Comparison of ENCODE assay signal across 1 cellular context in the genomic region with DNA sequence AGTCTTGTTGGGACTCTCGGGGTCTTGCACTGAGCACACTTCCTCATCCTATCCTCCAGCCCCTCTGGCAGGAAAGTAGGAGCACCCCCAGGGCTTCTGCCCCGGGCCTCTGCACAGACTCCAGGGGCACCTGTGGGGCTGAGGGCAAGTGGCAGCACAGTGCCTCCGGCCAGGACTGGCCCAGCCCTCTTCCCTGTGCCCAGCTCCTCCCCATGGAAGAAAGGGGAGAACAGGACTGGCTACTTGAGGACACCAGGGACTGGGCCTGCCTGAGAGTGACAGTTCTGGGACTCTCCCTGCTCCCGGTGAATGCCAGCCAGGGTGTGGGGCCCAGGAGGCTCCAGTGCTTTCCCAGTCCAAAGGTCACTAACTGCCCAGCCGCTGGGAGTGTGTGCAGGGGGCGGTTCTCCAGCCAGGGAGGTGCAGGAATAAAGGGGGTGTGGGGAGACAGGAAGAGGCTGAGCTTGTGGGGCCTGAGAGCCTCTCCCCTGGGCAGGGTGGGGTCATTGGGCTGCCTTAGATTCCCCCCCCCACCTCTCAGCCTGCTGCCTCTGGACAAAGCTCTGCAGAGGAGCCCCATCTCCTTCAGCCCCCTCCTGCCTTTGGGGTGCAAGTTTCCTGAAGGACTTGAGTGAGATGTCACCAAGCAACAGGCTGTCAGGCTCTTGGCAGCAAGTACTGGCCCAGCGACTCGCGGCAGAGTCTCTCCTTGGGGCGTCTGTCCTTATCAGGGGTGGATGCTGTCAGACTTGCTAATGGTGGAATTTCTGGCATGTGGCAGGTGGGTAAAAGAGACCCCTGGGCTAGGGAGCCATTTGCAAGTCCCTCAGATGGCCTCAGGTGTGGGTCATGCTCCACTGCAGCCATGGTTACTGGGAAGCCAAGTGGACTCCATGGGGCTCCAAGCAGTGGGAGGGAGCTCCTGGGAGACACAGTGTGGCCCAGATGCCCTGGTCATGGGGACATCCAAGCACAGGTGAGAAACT.
A peak's percentile ranks its signal among the peaks of the same experiment; 100 is the strongest.
TF ChIP-seq lines count a peak whose summit lies in the region.

No MANE protein-coding gene starts in this region.

TF ChIP-seq in HepG2, 621 proteins besides CTCF, POLR2A, EP300 and RAD21 (continued from another document and continues in another):
- TF ChIP-seq, protein P1, sequence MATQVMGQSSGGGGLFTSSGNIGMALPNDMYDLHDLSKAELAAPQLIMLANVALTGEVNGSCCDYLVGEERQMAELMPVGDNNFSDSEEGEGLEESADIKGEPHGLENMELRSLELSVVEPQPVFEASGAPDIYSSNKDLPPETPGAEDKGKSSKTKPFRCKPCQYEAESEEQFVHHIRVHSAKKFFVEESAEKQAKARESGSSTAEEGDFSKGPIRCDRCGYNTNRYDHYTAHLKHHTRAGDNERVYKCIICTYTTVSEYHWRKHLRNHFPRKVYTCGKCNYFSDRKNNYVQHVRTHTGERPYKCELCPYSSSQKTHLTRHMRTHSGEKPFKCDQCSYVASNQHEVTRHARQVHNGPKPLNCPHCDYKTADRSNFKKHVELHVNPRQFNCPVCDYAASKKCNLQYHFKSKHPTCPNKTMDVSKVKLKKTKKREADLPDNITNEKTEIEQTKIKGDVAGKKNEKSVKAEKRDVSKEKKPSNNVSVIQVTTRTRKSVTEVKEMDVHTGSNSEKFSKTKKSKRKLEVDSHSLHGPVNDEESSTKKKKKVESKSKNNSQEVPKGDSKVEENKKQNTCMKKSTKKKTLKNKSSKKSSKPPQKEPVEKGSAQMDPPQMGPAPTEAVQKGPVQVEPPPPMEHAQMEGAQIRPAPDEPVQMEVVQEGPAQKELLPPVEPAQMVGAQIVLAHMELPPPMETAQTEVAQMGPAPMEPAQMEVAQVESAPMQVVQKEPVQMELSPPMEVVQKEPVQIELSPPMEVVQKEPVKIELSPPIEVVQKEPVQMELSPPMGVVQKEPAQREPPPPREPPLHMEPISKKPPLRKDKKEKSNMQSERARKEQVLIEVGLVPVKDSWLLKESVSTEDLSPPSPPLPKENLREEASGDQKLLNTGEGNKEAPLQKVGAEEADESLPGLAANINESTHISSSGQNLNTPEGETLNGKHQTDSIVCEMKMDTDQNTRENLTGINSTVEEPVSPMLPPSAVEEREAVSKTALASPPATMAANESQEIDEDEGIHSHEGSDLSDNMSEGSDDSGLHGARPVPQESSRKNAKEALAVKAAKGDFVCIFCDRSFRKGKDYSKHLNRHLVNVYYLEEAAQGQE (IDR thresholded peaks at IDR 0.05; ENCODE audit: borderline replicate concordance in 1 of 2, low read depth in 1 of 2, low read length in 2 of 2) = peak in 1 of 2 experiments; percentile 63; a peak in 1 of 4 replicates
- TF ChIP-seq GTF3A (CRISPR knock-in tag; conservative IDR thresholded peaks at IDR 0.05) = no peak
- TF ChIP-seq, protein P2, sequence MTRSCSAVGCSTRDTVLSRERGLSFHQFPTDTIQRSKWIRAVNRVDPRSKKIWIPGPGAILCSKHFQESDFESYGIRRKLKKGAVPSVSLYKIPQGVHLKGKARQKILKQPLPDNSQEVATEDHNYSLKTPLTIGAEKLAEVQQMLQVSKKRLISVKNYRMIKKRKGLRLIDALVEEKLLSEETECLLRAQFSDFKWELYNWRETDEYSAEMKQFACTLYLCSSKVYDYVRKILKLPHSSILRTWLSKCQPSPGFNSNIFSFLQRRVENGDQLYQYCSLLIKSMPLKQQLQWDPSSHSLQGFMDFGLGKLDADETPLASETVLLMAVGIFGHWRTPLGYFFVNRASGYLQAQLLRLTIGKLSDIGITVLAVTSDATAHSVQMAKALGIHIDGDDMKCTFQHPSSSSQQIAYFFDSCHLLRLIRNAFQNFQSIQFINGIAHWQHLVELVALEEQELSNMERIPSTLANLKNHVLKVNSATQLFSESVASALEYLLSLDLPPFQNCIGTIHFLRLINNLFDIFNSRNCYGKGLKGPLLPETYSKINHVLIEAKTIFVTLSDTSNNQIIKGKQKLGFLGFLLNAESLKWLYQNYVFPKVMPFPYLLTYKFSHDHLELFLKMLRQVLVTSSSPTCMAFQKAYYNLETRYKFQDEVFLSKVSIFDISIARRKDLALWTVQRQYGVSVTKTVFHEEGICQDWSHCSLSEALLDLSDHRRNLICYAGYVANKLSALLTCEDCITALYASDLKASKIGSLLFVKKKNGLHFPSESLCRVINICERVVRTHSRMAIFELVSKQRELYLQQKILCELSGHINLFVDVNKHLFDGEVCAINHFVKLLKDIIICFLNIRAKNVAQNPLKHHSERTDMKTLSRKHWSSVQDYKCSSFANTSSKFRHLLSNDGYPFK (CRISPR knock-in tag; IDR thresholded peaks at IDR 0.05; ENCODE audit: borderline replicate concordance) = peak; percentile 25; the same call in 1 of the 2 replicates
- TF ChIP-seq, protein P3, sequence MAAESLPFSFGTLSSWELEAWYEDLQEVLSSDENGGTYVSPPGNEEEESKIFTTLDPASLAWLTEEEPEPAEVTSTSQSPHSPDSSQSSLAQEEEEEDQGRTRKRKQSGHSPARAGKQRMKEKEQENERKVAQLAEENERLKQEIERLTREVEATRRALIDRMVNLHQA (CRISPR knock-in tag; IDR thresholded peaks at IDR 0.05) = no peak
- TF ChIP-seq, protein P4, sequence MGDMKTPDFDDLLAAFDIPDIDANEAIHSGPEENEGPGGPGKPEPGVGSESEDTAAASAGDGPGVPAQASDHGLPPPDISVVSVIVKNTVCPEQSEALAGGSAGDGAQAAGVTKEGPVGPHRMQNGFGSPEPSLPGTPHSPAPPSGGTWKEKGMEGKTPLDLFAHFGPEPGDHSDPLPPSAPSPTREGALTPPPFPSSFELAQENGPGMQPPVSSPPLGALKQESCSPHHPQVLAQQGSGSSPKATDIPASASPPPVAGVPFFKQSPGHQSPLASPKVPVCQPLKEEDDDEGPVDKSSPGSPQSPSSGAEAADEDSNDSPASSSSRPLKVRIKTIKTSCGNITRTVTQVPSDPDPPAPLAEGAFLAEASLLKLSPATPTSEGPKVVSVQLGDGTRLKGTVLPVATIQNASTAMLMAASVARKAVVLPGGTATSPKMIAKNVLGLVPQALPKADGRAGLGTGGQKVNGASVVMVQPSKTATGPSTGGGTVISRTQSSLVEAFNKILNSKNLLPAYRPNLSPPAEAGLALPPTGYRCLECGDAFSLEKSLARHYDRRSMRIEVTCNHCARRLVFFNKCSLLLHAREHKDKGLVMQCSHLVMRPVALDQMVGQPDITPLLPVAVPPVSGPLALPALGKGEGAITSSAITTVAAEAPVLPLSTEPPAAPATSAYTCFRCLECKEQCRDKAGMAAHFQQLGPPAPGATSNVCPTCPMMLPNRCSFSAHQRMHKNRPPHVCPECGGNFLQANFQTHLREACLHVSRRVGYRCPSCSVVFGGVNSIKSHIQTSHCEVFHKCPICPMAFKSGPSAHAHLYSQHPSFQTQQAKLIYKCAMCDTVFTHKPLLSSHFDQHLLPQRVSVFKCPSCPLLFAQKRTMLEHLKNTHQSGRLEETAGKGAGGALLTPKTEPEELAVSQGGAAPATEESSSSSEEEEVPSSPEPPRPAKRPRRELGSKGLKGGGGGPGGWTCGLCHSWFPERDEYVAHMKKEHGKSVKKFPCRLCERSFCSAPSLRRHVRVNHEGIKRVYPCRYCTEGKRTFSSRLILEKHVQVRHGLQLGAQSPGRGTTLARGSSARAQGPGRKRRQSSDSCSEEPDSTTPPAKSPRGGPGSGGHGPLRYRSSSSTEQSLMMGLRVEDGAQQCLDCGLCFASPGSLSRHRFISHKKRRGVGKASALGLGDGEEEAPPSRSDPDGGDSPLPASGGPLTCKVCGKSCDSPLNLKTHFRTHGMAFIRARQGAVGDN (CRISPR knock-in tag; IDR thresholded peaks at IDR 0.05) = peak; percentile 94
- no peak for TF ChIP-seq NFE2L2 (IDR thresholded peaks at IDR 0.05; ENCODE audit: low read length)
- TF ChIP-seq, protein P5, sequence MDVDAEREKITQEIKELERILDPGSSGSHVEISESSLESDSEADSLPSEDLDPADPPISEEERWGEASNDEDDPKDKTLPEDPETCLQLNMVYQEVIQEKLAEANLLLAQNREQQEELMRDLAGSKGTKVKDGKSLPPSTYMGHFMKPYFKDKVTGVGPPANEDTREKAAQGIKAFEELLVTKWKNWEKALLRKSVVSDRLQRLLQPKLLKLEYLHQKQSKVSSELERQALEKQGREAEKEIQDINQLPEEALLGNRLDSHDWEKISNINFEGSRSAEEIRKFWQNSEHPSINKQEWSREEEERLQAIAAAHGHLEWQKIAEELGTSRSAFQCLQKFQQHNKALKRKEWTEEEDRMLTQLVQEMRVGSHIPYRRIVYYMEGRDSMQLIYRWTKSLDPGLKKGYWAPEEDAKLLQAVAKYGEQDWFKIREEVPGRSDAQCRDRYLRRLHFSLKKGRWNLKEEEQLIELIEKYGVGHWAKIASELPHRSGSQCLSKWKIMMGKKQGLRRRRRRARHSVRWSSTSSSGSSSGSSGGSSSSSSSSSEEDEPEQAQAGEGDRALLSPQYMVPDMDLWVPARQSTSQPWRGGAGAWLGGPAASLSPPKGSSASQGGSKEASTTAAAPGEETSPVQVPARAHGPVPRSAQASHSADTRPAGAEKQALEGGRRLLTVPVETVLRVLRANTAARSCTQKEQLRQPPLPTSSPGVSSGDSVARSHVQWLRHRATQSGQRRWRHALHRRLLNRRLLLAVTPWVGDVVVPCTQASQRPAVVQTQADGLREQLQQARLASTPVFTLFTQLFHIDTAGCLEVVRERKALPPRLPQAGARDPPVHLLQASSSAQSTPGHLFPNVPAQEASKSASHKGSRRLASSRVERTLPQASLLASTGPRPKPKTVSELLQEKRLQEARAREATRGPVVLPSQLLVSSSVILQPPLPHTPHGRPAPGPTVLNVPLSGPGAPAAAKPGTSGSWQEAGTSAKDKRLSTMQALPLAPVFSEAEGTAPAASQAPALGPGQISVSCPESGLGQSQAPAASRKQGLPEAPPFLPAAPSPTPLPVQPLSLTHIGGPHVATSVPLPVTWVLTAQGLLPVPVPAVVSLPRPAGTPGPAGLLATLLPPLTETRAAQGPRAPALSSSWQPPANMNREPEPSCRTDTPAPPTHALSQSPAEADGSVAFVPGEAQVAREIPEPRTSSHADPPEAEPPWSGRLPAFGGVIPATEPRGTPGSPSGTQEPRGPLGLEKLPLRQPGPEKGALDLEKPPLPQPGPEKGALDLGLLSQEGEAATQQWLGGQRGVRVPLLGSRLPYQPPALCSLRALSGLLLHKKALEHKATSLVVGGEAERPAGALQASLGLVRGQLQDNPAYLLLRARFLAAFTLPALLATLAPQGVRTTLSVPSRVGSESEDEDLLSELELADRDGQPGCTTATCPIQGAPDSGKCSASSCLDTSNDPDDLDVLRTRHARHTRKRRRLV (CRISPR knock-in tag; IDR thresholded peaks at IDR 0.05) = no peak
- 0 out of 2 replicates have a peak, but pooled peaks have one; percentile 58 for TF ChIP-seq ZNF550 (CRISPR knock-in tag; IDR thresholded peaks at IDR 0.05; ENCODE audit: borderline replicate concordance)
- TF ChIP-seq ZKSCAN5 (CRISPR knock-in tag; IDR thresholded peaks at IDR 0.05) = no peak; the same call in 1 of the 2 replicates
- TF ChIP-seq HDAC6 (IDR thresholded peaks at IDR 0.05; ENCODE audit: low read depth, low read length) = no peak
- peak; percentile 90 for TF ChIP-seq NCOA2 (CRISPR knock-in tag; IDR thresholded peaks at IDR 0.05)
- TF ChIP-seq PHF8 (CRISPR knock-in tag; IDR thresholded peaks at IDR 0.05) = peak; percentile 66
- TF ChIP-seq PAF1 (CRISPR knock-in tag; IDR thresholded peaks at IDR 0.05) = no peak
- TF ChIP-seq, protein P6, sequence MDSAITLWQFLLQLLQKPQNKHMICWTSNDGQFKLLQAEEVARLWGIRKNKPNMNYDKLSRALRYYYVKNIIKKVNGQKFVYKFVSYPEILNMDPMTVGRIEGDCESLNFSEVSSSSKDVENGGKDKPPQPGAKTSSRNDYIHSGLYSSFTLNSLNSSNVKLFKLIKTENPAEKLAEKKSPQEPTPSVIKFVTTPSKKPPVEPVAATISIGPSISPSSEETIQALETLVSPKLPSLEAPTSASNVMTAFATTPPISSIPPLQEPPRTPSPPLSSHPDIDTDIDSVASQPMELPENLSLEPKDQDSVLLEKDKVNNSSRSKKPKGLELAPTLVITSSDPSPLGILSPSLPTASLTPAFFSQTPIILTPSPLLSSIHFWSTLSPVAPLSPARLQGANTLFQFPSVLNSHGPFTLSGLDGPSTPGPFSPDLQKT (CRISPR knock-in tag; IDR thresholded peaks at IDR 0.05; ENCODE audit: borderline replicate concordance) = no peak
- no peak for TF ChIP-seq ZNF83 (CRISPR knock-in tag; IDR thresholded peaks at IDR 0.05; ENCODE audit: borderline replicate concordance)
- TF ChIP-seq, protein P7, sequence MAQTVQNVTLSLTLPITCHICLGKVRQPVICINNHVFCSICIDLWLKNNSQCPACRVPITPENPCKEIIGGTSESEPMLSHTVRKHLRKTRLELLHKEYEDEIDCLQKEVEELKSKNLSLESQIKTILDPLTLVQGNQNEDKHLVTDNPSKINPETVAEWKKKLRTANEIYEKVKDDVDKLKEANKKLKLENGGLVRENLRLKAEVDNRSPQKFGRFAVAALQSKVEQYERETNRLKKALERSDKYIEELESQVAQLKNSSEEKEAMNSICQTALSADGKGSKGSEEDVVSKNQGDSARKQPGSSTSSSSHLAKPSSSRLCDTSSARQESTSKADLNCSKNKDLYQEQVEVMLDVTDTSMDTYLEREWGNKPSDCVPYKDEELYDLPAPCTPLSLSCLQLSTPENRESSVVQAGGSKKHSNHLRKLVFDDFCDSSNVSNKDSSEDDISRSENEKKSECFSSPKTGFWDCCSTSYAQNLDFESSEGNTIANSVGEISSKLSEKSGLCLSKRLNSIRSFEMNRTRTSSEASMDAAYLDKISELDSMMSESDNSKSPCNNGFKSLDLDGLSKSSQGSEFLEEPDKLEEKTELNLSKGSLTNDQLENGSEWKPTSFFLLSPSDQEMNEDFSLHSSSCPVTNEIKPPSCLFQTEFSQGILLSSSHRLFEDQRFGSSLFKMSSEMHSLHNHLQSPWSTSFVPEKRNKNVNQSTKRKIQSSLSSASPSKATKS (CRISPR knock-in tag; IDR thresholded peaks at IDR 0.05) = no peak
- TF ChIP-seq EHMT2 (IDR thresholded peaks at IDR 0.05; ENCODE audit: borderline replicate concordance, low read depth, low read length) = no peak; the same call in 1 of the 2 replicates
- TF ChIP-seq, protein P8, sequence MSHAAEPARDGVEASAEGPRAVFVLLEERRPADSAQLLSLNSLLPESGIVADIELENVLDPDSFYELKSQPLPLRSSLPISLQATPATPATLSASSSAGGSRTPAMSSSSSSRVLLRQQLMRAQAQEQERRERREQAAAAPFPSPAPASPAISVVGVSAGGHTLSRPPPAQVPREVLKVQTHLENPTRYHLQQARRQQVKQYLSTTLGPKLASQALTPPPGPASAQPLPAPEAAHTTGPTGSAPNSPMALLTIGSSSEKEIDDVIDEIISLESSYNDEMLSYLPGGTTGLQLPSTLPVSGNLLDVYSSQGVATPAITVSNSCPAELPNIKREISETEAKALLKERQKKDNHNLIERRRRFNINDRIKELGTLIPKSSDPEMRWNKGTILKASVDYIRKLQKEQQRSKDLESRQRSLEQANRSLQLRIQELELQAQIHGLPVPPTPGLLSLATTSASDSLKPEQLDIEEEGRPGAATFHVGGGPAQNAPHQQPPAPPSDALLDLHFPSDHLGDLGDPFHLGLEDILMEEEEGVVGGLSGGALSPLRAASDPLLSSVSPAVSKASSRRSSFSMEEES (CRISPR knock-in tag; IDR thresholded peaks at IDR 0.05) = 0 out of 2 replicates have a peak, but pooled peaks have one; percentile 24
- no peak; the same call in 1 of the 2 replicates for TF ChIP-seq BORCS8-MEF2B (CRISPR knock-in tag; IDR thresholded peaks at IDR 0.05)
- no peak for TF ChIP-seq ZNF326 (CRISPR knock-in tag; IDR thresholded peaks at IDR 0.05; ENCODE audit: borderline replicate concordance)
- no peak; the same call in 1 of the 2 replicates for TF ChIP-seq ZBTB20 (CRISPR knock-in tag; IDR thresholded peaks at IDR 0.05; ENCODE audit: borderline replicate concordance, low read depth)
- peak; percentile 89 for TF ChIP-seq ZSCAN25 (CRISPR knock-in tag; IDR thresholded peaks at IDR 0.05)
- peak; percentile 22; the same call in 1 of the 2 replicates for TF ChIP-seq ZNF546 (CRISPR knock-in tag; conservative IDR thresholded peaks at IDR 0.05)
